In the genomic region with DNA sequence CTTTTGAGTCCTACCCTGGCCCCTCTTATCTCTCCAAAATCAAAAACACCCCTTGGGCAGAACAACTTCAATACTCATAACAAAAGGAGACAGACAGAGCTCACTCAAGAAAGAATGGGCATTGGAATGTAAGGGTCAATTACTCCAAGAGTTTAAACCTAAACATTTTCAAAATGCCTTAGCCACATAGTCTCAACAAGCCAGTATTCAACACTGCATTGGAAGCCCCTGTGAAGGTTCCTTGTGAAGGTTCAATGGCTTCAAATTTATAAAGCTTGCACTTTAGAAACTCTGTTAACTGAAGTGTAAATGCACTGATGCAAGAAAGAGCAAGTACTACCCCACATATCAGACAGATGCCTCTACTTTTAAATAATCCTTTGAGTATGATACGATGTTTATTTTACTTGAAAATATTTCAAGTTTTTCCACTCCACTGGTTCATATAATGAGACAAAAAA, we compare ENCODE assay signal across 24 cellular contexts.
DNase-seq lines count a peak whose midpoint lies in the region; ATAC-seq, FAIRE-seq and TF ChIP-seq lines count a peak whose summit lies in the region.
"Had no signal": no experiment of that assay in that cellular context is flagged by ENCODE, and none has a peak within 500 bp of the region (broad histone marks: within the 10 kb centered on the region; RNA-seq: fewer than 3 reads in every experiment).

No MANE protein-coding gene starts in this region.

- H3K79me2 ChIP-seq in astrocyte (ENCODE audit: insufficient read depth, low read length): no peaks in the 10 kb centered on the region

- H4K20me1 ChIP-seq in astrocyte (ENCODE audit: insufficient read depth, low read length): no peaks in the 10 kb centered on the region

- H3K27me3 Mint-ChIP-seq in astrocyte (ENCODE audit: low read depth, unreplicated experiment): no peaks in the 10 kb centered on the region
- H3K27me3 Mint-ChIP-seq in stimulated activated naive B cell treated with anti-CD40 and anti-IgM and Interleukin-4, amounts not matched to agents 10 μg/mL and 1 μg/mL and 100 μg/mL, for 72 hours: no peaks in the 10 kb centered on the region
- H3K27me3 Mint-ChIP-seq: naive thymus-derived CD8-positive, alpha-beta T cell had no signal

- CTCF ChIA-PET in HEK293 (lab: Yijun Ruan, JAX): interaction anchor here (0.6 kb wide), 2 partner anchors 46 to 522 kb away, joined by 3 read pairs; no protein-coding TSS in a partner anchor

- H3K4me3 Mint-ChIP-seq in astrocyte (ENCODE audit: unreplicated experiment): no peak overlapping the region
- H3K4me3 Mint-ChIP-seq in stimulated activated naive B cell treated with anti-CD40 and anti-IgM and Interleukin-4, amounts not matched to agents 10 μg/mL and 1 μg/mL and 100 μg/mL, for 72 hours: no peak overlapping the region
- H3K4me3 Mint-ChIP-seq: naive thymus-derived CD8-positive, alpha-beta T cell had no signal

- H3K9me3 ChIP-seq in HEK293 (ENCODE audit: control insufficient read depth, insufficient read depth, low read depth, low read length) (no peaks in the 10 kb centered on the region), astrocyte (ENCODE audit: insufficient read depth, low read depth, low read length) (no peaks in the 10 kb centered on the region)
- H3K9me3 ChIP-seq: colonic mucosa, gastroesophageal sphincter, prostate gland had no signal

- H3K9me3 Mint-ChIP-seq in astrocyte (ENCODE audit: unreplicated experiment): no peaks in the 10 kb centered on the region
- H3K9me3 Mint-ChIP-seq in stimulated activated naive B cell treated with anti-CD40 and anti-IgM and Interleukin-4, amounts not matched to agents 10 μg/mL and 1 μg/mL and 100 μg/mL, for 72 hours: no peaks in the 10 kb centered on the region

- H3K9ac ChIP-seq in astrocyte (ENCODE audit: low read length): no peak overlapping the region

- peak overlapping the region; percentile 2 for H3K27ac Mint-ChIP-seq in astrocyte (ENCODE audit: unreplicated experiment)
- H3K27ac Mint-ChIP-seq in stimulated activated naive B cell treated with anti-CD40 and anti-IgM and Interleukin-4, amounts not matched to agents 10 μg/mL and 1 μg/mL and 100 μg/mL, for 72 hours: no peak overlapping the region
- H3K27ac Mint-ChIP-seq: naive thymus-derived CD8-positive, alpha-beta T cell had no signal

- peaks cover 3% of the 10 kb centered on the region for H3K36me3 Mint-ChIP-seq in astrocyte (ENCODE audit: low read depth, unreplicated experiment)
- H3K36me3 Mint-ChIP-seq in stimulated activated naive B cell treated with anti-CD40 and anti-IgM and Interleukin-4, amounts not matched to agents 10 μg/mL and 1 μg/mL and 100 μg/mL, for 72 hours: no peaks in the 10 kb centered on the region
- H3K36me3 Mint-ChIP-seq: naive thymus-derived CD8-positive, alpha-beta T cell had no signal

- TF ChIP-seq CTCF in HEK293 (tag by site-specific recombination; IDR thresholded peaks at IDR 0.05): no peak
- TF ChIP-seq CTCF in astrocyte (IDR thresholded peaks at IDR 0.05; ENCODE audit: insufficient read depth, low read depth, low read length): no peak

- POLR2A ChIA-PET in HEK293 (lab: Yijun Ruan, JAX): no interaction called here

- ATAC-seq in stimulated activated naive B cell treated with anti-CD40 and anti-IgM and Interleukin-4, amounts not matched to agents 10 μg/mL and 1 μg/mL and 100 μg/mL, for 72 hours (replicated peaks): peak; percentile 12 to 52
- ATAC-seq in HG03354 (IDR thresholded peaks at IDR 0.05; ENCODE audit: poor library complexity, severe bottlenecking, unreplicated experiment): no peak
- ATAC-seq: gastroesophageal sphincter; K562; naive thymus-derived CD8-positive, alpha-beta T cell had no signal

- DNase-seq in astrocyte (ENCODE audit: low read depth) (peak; percentile 14), iPS-NIHi11 (ENCODE audit: low spot score) (peak; percentile 27), NCI-H446 treated with DMSO at 0.1 percent for 48 hours (lab: John Stamatoyannopoulos, UW) (no peak)
- no peak for DNase-seq in stimulated activated naive B cell treated with anti-CD40 and anti-IgM and Interleukin-4, amounts not matched to agents 10 μg/mL and 1 μg/mL and 100 μg/mL, for 72 hours
- DNase-seq in stimulated activated CD4-positive, alpha-beta T cell treated with anti-CD3 and anti-CD28 coated beads, Interleukin-2, amount 100 ng/mL, for 48 hours: no peak
- DNase-seq: activated CD4-positive, alpha-beta T cell treated with anti-CD3 and anti-CD28 coated beads for 48 hours; activated naive CD4-positive, alpha-beta T cell treated with Interleukin-2 at 50 U/mL for 16 hours; activated T-cell treated with anti-CD3 and anti-CD28 coated beads for 4 hours; aorta; C1 segment of cervical spinal cord; colonic mucosa; mammary epithelial cell; naive thymus-derived CD8-positive, alpha-beta T cell; NCI-H2029; NCI-H510A treated with DMSO at 0.1 percent for 48 hours; small intestine; stimulated activated CD4-positive, alpha-beta T cell treated with anti-CD3 and anti-CD28 coated beads, Interleukin-4, amount 100 ng/mL, for 4 hours; substantia nigra had no signal

- no peak overlapping the region for H3K27ac ChIP-seq in HEK293 (ENCODE audit: extremely low read depth, low read depth, low read length)
- H3K27ac ChIP-seq in astrocyte (ENCODE audit: low read depth, low read length): no peak overlapping the region
- H3K27ac ChIP-seq: colonic mucosa, gastroesophageal sphincter, prostate gland had no signal

- H3K36me3 ChIP-seq in HEK293 (ENCODE audit: control insufficient read depth in 2 of 2, insufficient read depth in 1 of 2, low read length in 2 of 2): no peaks in the 10 kb centered on the region
- H3K36me3 ChIP-seq in astrocyte (ENCODE audit: insufficient read depth, low read length): no peaks in the 10 kb centered on the region
- H3K36me3 ChIP-seq: colonic mucosa, prostate gland had no signal

- H2AFZ ChIP-seq in astrocyte (ENCODE audit: low read depth, low read length): no peak overlapping the region

- FAIRE-seq in astrocyte (lab: Jason Lieb, UNC): peak; percentile 5
- FAIRE-seq: GM12892, K562, small intestine had no signal

- peaks cover 16% of the 10 kb centered on the region for H3K4me1 ChIP-seq in HEK293 (ENCODE audit: control insufficient read depth, insufficient read depth, low read length)
- no peaks in the 10 kb centered on the region for H3K4me1 ChIP-seq in astrocyte (ENCODE audit: insufficient read depth, low read length)
- H3K4me1 ChIP-seq: colonic mucosa, prostate gland had no signal

- H3K4me3 ChIP-seq in HEK293 (ENCODE audit: low read depth, low read length) (no peak overlapping the region), astrocyte (ENCODE audit: insufficient read depth, low read depth, low read length) (no peak overlapping the region)
- H3K4me3 ChIP-seq: colonic mucosa, gastroesophageal sphincter, K562, prostate gland had no signal

- H3K4me1 Mint-ChIP-seq in astrocyte (ENCODE audit: low read depth, unreplicated experiment): peaks cover 15% of the 10 kb centered on the region
- H3K4me1 Mint-ChIP-seq in stimulated activated naive B cell treated with anti-CD40 and anti-IgM and Interleukin-4, amounts not matched to agents 10 μg/mL and 1 μg/mL and 100 μg/mL, for 72 hours: peaks cover 9 to 24% of the 10 kb centered on the region in 2 donors

- H3K27me3 ChIP-seq in astrocyte (ENCODE audit: insufficient read depth, low read length): no peaks in the 10 kb centered on the region
- H3K27me3 ChIP-seq: colonic mucosa, gastroesophageal sphincter had no signal

- H3K4me2 ChIP-seq in astrocyte (ENCODE audit: low read length): no peak overlapping the region

TF ChIP-seq in HEK293, 187 proteins besides CTCF, POLR2A, EP300 and RAD21:
- TF ChIP-seq TCF7L2 (IDR thresholded peaks at IDR 0.05; ENCODE audit: borderline replicate concordance, low read depth, low read length) (0 out of 2 replicates have a peak, but pooled peaks have one; percentile 25), KLF8 (tag by site-specific recombination; IDR thresholded peaks at IDR 0.05) (no peak)

Comparison
In these comparisons a context has a peak if more than half of its experiments do, and no peak if none do; other contexts are left out.
1. DNase-seq: peak in astrocyte (single experiment) and iPS-NIHi11 (single experiment); none in stimulated activated naive B cell treated with anti-CD40 and anti-IgM and Interleukin-4, amounts not matched to agents 10 μg/mL and 1 μg/mL and 100 μg/mL, for 72 hours (single experiment), stimulated activated CD4-positive, alpha-beta T cell treated with anti-CD3 and anti-CD28 coated beads, Interleukin-2, amount 100 ng/mL, for 48 hours (0 of 2) and NCI-H446 treated with DMSO at 0.1 percent for 48 hours (single experiment).